In genomic region chr13:57424379-57424778, GRCh38 we compare ENCODE assay signal across 2 cellular contexts.
TF ChIP-seq lines count a peak whose summit lies in the region.

No MANE protein-coding gene starts in this region.

TF ChIP-seq in HepG2, 621 proteins besides CTCF, POLR2A, EP300 and RAD21 (continued from another document):
- TF ChIP-seq HMGXB4 (CRISPR knock-in tag; IDR thresholded peaks at IDR 0.05; ENCODE audit: borderline replicate concordance in 1 of 2, low read depth in 1 of 2) (no peak), NRL (CRISPR knock-in tag; IDR thresholded peaks at IDR 0.05; ENCODE audit: borderline replicate concordance) (no peak), DNMT1 (CRISPR knock-in tag; IDR thresholded peaks at IDR 0.05) (no peak), TEF (CRISPR knock-in tag; IDR thresholded peaks at IDR 0.05) (no peak), MLLT10 (CRISPR knock-in tag; IDR thresholded peaks at IDR 0.05) (no peak), POGK (CRISPR knock-in tag; conservative IDR thresholded peaks at IDR 0.05) (no peak), ZNF761 (CRISPR knock-in tag; conservative IDR thresholded peaks at IDR 0.05) (no peak), MEF2D (CRISPR knock-in tag; IDR thresholded peaks at IDR 0.05) (no peak), NKX3-1 (CRISPR knock-in tag; IDR thresholded peaks at IDR 0.05) (no peak), ZNF589 (CRISPR knock-in tag; conservative IDR thresholded peaks at IDR 0.05) (no peak), HBP1 (CRISPR knock-in tag; IDR thresholded peaks at IDR 0.05; ENCODE audit: low read depth) (no peak), BORCS8-MEF2B (CRISPR knock-in tag; IDR thresholded peaks at IDR 0.05) (no peak), ZNF784 (CRISPR knock-in tag; IDR thresholded peaks at IDR 0.05; ENCODE audit: borderline replicate concordance) (no peak), SRSF9 (IDR thresholded peaks at IDR 0.05; ENCODE audit: borderline replicate concordance, insufficient read depth, low read depth, low read length, poor library complexity, severe bottlenecking) (no peak)

TF ChIP-seq in liver, 16 proteins besides CTCF, POLR2A, EP300 and RAD21 (continued from another document):
- TF ChIP-seq YY1 (IDR thresholded peaks at IDR 0.05): peak; percentile 36
- TF ChIP-seq FOXA2 (IDR thresholded peaks at IDR 0.05): peak; percentile 31
- peak; percentile 23 for TF ChIP-seq ZBTB33 (IDR thresholded peaks at IDR 0.05)
- peak; percentile 88 for TF ChIP-seq HNF4G (IDR thresholded peaks at IDR 0.05)
